2 cellular contexts compared by ENCODE assay signal in the genomic region with DNA sequence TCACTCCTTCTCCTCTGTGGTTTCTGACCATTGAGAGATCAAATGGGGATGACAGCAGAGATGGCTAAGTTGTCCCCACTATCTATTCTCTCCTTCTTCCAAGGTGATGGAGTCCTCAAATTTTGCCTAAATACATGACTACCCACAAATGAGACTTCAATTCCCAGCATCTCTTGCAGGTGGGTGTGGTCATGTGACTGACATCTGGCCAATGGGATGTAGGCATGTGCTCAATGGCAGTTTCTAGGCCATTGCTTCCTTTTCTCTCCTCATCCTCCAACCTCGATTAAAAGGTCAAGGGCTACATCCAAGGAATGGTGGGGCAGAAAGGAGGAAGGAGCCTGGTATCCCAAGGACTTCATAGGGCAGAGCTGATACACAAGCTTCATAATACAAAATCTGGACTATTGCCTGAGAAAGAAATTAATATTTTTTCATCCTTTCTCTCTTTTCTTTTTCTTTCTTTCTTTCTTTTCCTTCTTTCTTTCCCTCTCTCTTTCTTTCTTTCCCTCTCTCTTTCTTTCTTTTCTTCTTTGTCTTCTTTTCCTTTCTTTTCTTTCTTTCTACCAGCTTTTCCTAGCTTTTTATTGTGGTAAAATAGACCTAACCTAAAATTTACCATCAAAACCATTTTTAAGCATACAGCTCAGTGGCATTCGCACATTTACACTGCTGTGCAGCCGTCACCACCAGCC.
A peak's percentile ranks its signal among the peaks of the same experiment; 100 is the strongest.
TF ChIP-seq lines count a peak whose summit lies in the region.

No MANE protein-coding gene starts in this region.

TF ChIP-seq in Ishikawa, 13 proteins besides CTCF, POLR2A, EP300 and RAD21 (continued from another document):
- no peak for TF ChIP-seq ZBTB7A (IDR thresholded peaks at IDR 0.05; ENCODE audit: low read depth)
- TF ChIP-seq EGR1 (IDR thresholded peaks at IDR 0.05): no peak
- no peak for TF ChIP-seq NFIC (IDR thresholded peaks at IDR 0.05)

TF ChIP-seq in H1, 55 proteins besides CTCF, POLR2A, EP300 and RAD21 (continued from another document):
- TF ChIP-seq, protein P1, sequence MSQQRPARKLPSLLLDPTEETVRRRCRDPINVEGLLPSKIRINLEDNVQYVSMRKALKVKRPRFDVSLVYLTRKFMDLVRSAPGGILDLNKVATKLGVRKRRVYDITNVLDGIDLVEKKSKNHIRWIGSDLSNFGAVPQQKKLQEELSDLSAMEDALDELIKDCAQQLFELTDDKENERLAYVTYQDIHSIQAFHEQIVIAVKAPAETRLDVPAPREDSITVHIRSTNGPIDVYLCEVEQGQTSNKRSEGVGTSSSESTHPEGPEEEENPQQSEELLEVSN (IDR thresholded peaks at IDR 0.05): peak; percentile 28; the same call in 1 of the 2 replicates
- TF ChIP-seq, protein P2, sequence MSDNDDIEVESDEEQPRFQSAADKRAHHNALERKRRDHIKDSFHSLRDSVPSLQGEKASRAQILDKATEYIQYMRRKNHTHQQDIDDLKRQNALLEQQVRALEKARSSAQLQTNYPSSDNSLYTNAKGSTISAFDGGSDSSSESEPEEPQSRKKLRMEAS (IDR thresholded peaks at IDR 0.05): peak; percentile 63
TF ChIP-seq in H1: peak in this region for 3.
